ENCODE assay signal across 16 cellular contexts in the genomic region with DNA sequence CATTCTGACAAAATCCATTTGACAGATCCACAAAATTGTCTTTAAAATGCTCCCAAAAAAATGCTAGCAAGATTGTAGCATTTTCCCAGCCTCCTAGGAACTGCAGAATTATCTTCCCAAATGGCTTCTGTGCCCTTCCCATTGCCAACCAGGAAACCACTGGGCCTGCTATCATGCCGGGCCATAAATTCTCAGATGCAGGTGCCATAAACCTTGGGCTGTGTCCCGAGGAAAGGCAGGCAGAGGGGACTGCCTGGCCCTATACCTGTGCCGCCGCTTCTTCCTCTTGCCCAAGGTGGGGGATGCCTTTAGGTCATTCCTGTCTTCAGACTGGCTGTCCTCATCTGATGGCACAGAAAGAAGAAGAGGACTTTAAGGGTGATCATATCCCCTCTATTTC. TPM values are rescaled to one million over a fixed set of nuclear protein-coding genes. Genes with fewer than 3 reads are reported as not detected.
A peak's percentile ranks its signal among the peaks of the same experiment; 100 is the strongest.
DNase-seq lines count a peak whose midpoint lies in the region; ATAC-seq and TF ChIP-seq lines count a peak whose summit lies in the region.
"Had no signal": no experiment of that assay in that cellular context is flagged by ENCODE, and none has a peak within 500 bp of the region (broad histone marks: within the 10 kb centered on the region; RNA-seq: fewer than 3 reads in every experiment).

No MANE protein-coding gene starts in this region.

- peaks cover 81% of the 10 kb centered on the region for H3K27me3 Mint-ChIP-seq in osteocyte (ENCODE audit: unreplicated experiment)

- no peak overlapping the region for H3K4me3 Mint-ChIP-seq in osteocyte (ENCODE audit: unreplicated experiment)
- H3K4me3 Mint-ChIP-seq: CD4-positive, alpha-beta memory T cell had no signal

- peaks cover 2% of the 10 kb centered on the region for H3K36me3 Mint-ChIP-seq in osteocyte (ENCODE audit: unreplicated experiment)

- H3K9me3 Mint-ChIP-seq in osteocyte (ENCODE audit: unreplicated experiment), result no peaks in the 10 kb centered on the region

- WGBS in right lobe of liver (ENCODE audit: insufficient coverage, low coverage, low lambda C conversion rate, missing lambda C conversion rate), result 63% methylated on average over 3 of the region's 4 CpGs

- H3K27me3 ChIP-seq in right lobe of liver, result peaks cover 18 to 29% of the 10 kb centered on the region in 2 donors

- H3K36me3 ChIP-seq in right lobe of liver, result no peaks in the 10 kb centered on the region
- H3K36me3 ChIP-seq: BE2C, HAP-1 had no signal

- H3K4me1 Mint-ChIP-seq in osteocyte (ENCODE audit: unreplicated experiment), result peaks cover 18% of the 10 kb centered on the region

- DNase-seq in AG08396 (ENCODE audit: low spot score), result peak; percentile 3
- peak; percentile 31 for DNase-seq in HuH-7.5 (ENCODE audit: low spot score)
- DNase-seq in coronary artery (ENCODE audit: low spot score), result peak; percentile 17
- peak; percentile 25 for DNase-seq in osteocyte (ENCODE audit: extremely low spot score, unreplicated experiment)
- no peak for DNase-seq in SIG-M5 treated with dmso at 0.1 percent for 504 hours (lab: John Stamatoyannopoulos, UW; ENCODE audit: unreplicated experiment)
- no peak for DNase-seq in right lobe of liver
- DNase-seq: BE2C; CD4-positive, alpha-beta memory T cell; DMS79 treated with DMSO at 0.1 percent for 48 hours; GDM1 had no signal

- intact Hi-C loops in right lobe of liver (cut with DNase I), result loop anchor here in 1 of 2 donors (10.0 kb wide), 1 partner anchor 96 kb away; no protein-coding TSS in a partner anchor

- H3K4me3 ChIP-seq in coronary artery (no peak overlapping the region), right lobe of liver (no peak overlapping the region)
- H3K4me3 ChIP-seq: HAP-1 had no signal

- TF ChIP-seq CTCF in coronary artery (IDR thresholded peaks at IDR 0.05) (no peak), osteocyte (IDR thresholded peaks at IDR 0.05) (no peak), right lobe of liver (IDR thresholded peaks at IDR 0.05) (no peak)

- peaks cover 0 to 20% (median 5%) of the 10 kb centered on the region in 4 donors for H3K4me1 ChIP-seq in right lobe of liver
- H3K4me1 ChIP-seq: BE2C, HAP-1 had no signal

- H3K9me3 ChIP-seq in right lobe of liver, result no peaks in the 10 kb centered on the region
- H3K9me3 ChIP-seq: BE2C, HAP-1 had no signal

- H3K27ac Mint-ChIP-seq in osteocyte (ENCODE audit: unreplicated experiment), result no peak overlapping the region
- H3K27ac Mint-ChIP-seq: CD4-positive, alpha-beta memory T cell had no signal

- no peak for TF ChIP-seq POLR2A in right lobe of liver (IDR thresholded peaks at IDR 0.05)

- no peak for ATAC-seq in HG03039 (IDR thresholded peaks at IDR 0.05; ENCODE audit: unreplicated experiment)
- no peak for ATAC-seq in GM18517 (IDR thresholded peaks at IDR 0.05; ENCODE audit: unreplicated experiment)
- no peak for ATAC-seq in right lobe of liver

- no peak overlapping the region for H3K27ac ChIP-seq in coronary artery
- H3K27ac ChIP-seq in right lobe of liver, result no peak overlapping the region
- H3K27ac ChIP-seq: C4-2B, HL-60 had no signal

RNA-seq across cellular contexts. Expression of a gene that starts 2.8 kb away (rescaled TPM):
- total RNA-seq in osteocyte (not detected in 2 replicates), right lobe of liver (under 1 TPM in 2 of 6 experiments, not detected in 4; 0.25 to 0.73 TPM)
- total RNA-seq: CD4-positive, alpha-beta memory T cell; H1 had no signal

RNA-seq across cellular contexts. Expression of a gene that starts 21.2 kb away (rescaled TPM):
- total RNA-seq in osteocyte, result 7.6 and 8.2 TPM in 2 replicates
- 1 to 10 TPM; 3.5 to 9.1 (median 6.3) TPM for total RNA-seq in right lobe of liver

Comparison
In these comparisons a context has a peak if more than half of its experiments do, and no peak if none do; other contexts are left out.
1. DNase-seq: peak in AG08396 (single experiment), HuH-7.5 (single experiment), coronary artery (single experiment) and osteocyte (single experiment); none in SIG-M5 treated with dmso at 0.1 percent for 504 hours (single experiment) and right lobe of liver (0 of 3).